Comparison of ENCODE assay signal across 1 cellular context in genomic region chr14:94056579-94057308, GRCh38.
TF ChIP-seq lines count a peak whose summit lies in the region.

No MANE protein-coding gene starts in this region.

TF ChIP-seq in GM12878, 131 proteins besides CTCF, POLR2A, EP300 and RAD21 (continues in another document):
- TF ChIP-seq IKZF2 (IDR thresholded peaks at IDR 0.05) (peak; percentile 55 to 74; a peak in 3 of 4 replicates), BHLHE40 (IDR thresholded peaks at IDR 0.05; ENCODE audit: borderline replicate concordance in 1 of 2, low read depth in 2 of 2, low read length in 1 of 2) (no peak), NR2C2 (IDR thresholded peaks at IDR 0.05; ENCODE audit: borderline replicate concordance, control insufficient read depth, insufficient read length, low read depth) (no peak), CBFB (IDR thresholded peaks at IDR 0.05; ENCODE audit: low read depth) (peak; percentile 39; the same call in 1 of the 2 replicates), NBN (IDR thresholded peaks at IDR 0.05) (no peak), ZNF622 (IDR thresholded peaks at IDR 0.05) (no peak), MTA2 (IDR thresholded peaks at IDR 0.05; ENCODE audit: low read depth) (peak; percentile 58; the same call in 1 of the 2 replicates), HDAC6 (IDR thresholded peaks at IDR 0.05; ENCODE audit: unreplicated experiment) (no peak), TCF12 (IDR thresholded peaks at IDR 0.05; ENCODE audit: low read depth, low read length) (peak; percentile 95), ATF2 (IDR thresholded peaks at IDR 0.05; ENCODE audit: low read length) (0 out of 2 replicates have a peak, but pooled peaks have one; percentile 17), EGR1 (IDR thresholded peaks at IDR 0.05; ENCODE audit: borderline replicate concordance in 1 of 2, low read depth in 2 of 2, low read length in 2 of 2) (peak in 1 of 2 experiments; percentile 86; a peak in 2 of 3 replicates), ZZZ3 (IDR thresholded peaks at IDR 0.05; ENCODE audit: control insufficient read depth, insufficient read length, low read depth) (no peak), TBL1XR1 (IDR thresholded peaks at IDR 0.05; ENCODE audit: low read depth, low read length) (no peak), STAT3 (IDR thresholded peaks at IDR 0.05; ENCODE audit: low read depth, low read length) (no peak), SKIL (IDR thresholded peaks at IDR 0.05; ENCODE audit: low read depth, poor library complexity, severe bottlenecking) (peak; percentile 33), CHD4 (IDR thresholded peaks at IDR 0.05) (no peak), IRF4 (IDR thresholded peaks at IDR 0.05; ENCODE audit: low read depth, low read length) (0 out of 2 replicates have a peak, but pooled peaks have one; percentile 20), ZBTB33 (IDR thresholded peaks at IDR 0.05) (no peak), RELB (IDR thresholded peaks at IDR 0.05; ENCODE audit: low read depth) (peak; percentile 56; the same call in 1 of the 2 replicates), USF1 (IDR thresholded peaks at IDR 0.05; ENCODE audit: borderline replicate concordance, extremely low read length, insufficient read depth, low read depth, low read length) (no peak), DPF2 (IDR thresholded peaks at IDR 0.05) (0 out of 2 replicates have a peak, but pooled peaks have one; percentile 17), BCLAF1 (IDR thresholded peaks at IDR 0.05) (no peak), IKZF1 (conservative IDR thresholded peaks at IDR 0.05) (peak; percentile 69), SIN3A (IDR thresholded peaks at IDR 0.05; ENCODE audit: low read depth, low read length) (peak; percentile 49; the same call in 1 of the 2 replicates), E2F4 (IDR thresholded peaks at IDR 0.05; ENCODE audit: low read depth, low read length) (no peak), ESRRA (IDR thresholded peaks at IDR 0.05; ENCODE audit: low read length) (no peak), PBX3 (IDR thresholded peaks at IDR 0.05; ENCODE audit: insufficient replicate concordance, low read depth, low read length) (peak; percentile 60), BCL3 (IDR thresholded peaks at IDR 0.05; ENCODE audit: borderline replicate concordance, insufficient read depth, low read depth, low read length, poor library complexity, severe bottlenecking) (no peak), NFIC (IDR thresholded peaks at IDR 0.05; ENCODE audit: low read depth, low read length) (no peak), STAT1 (conservative IDR thresholded peaks at IDR 0.05) (no peak), IRF3 (IDR thresholded peaks at IDR 0.05) (no peak), POLR2AphosphoS2 (IDR thresholded peaks at IDR 0.05; ENCODE audit: low read depth, low read length) (no peak), IRF5 (IDR thresholded peaks at IDR 0.05; ENCODE audit: borderline replicate concordance) (no peak), YBX1 (IDR thresholded peaks at IDR 0.05) (no peak), SPI1 (IDR thresholded peaks at IDR 0.05; ENCODE audit: borderline replicate concordance, insufficient read depth, low read depth, low read length) (no peak), TCF7 (IDR thresholded peaks at IDR 0.05; ENCODE audit: borderline replicate concordance) (peak; percentile 32; the same call in 1 of the 2 replicates), EED (IDR thresholded peaks at IDR 0.05; ENCODE audit: low read depth) (0 out of 2 replicates have a peak, but pooled peaks have one; percentile 41), ZNF24 (IDR thresholded peaks at IDR 0.05) (no peak), FOXM1 (IDR thresholded peaks at IDR 0.05; ENCODE audit: low read depth, low read length) (no peak), NFYA (IDR thresholded peaks at IDR 0.05; ENCODE audit: borderline replicate concordance, low read depth, low read length) (no peak), HDAC2 (IDR thresholded peaks at IDR 0.05) (no peak), ETV6 (conservative IDR thresholded peaks at IDR 0.05 in 1 of 2, IDR thresholded peaks at IDR 0.05 in 1 of 2; ENCODE audit: borderline replicate concordance in 1 of 2, low read depth in 1 of 2) (no peak), BCL11A (IDR thresholded peaks at IDR 0.05; ENCODE audit: low read depth, low read length) (peak; percentile 57; the same call in 1 of the 2 replicates), PKNOX1 (IDR thresholded peaks at IDR 0.05) (no peak; the same call in 1 of the 2 replicates), ATF7 (IDR thresholded peaks at IDR 0.05; ENCODE audit: low read depth) (no peak)
